1 cellular context compared by ENCODE assay signal in genomic region chr14:94707494-94707893, GRCh38.
TF ChIP-seq lines count a peak whose summit lies in the region.

No MANE protein-coding gene starts in this region.

TF ChIP-seq in H1, 55 proteins besides CTCF, POLR2A, EP300 and RAD21 (continued from another document):
- TF ChIP-seq GTF2F1 (IDR thresholded peaks at IDR 0.05; ENCODE audit: borderline replicate concordance, low read depth, low read length) (no peak), BCL11A (IDR thresholded peaks at IDR 0.05; ENCODE audit: low read depth in 2 of 2, low read length in 2 of 2) (no peak), ASH2L (IDR thresholded peaks at IDR 0.05; ENCODE audit: low read length) (no peak), NRF1 (IDR thresholded peaks at IDR 0.05; ENCODE audit: low read depth, low read length) (no peak), TAF7 (optimal IDR thresholded peaks at IDR 0.05; ENCODE audit: borderline replicate concordance, low read depth, low read length) (no peak), GABPA (IDR thresholded peaks at IDR 0.05; ENCODE audit: borderline replicate concordance, insufficient read depth, low read length) (no peak), SIX5 (IDR thresholded peaks at IDR 0.05; ENCODE audit: low read depth, low read length) (no peak), TBP (IDR thresholded peaks at IDR 0.05; ENCODE audit: low read depth, low read length) (0 out of 2 replicates have a peak, but pooled peaks have one; percentile 25), CBX5 (IDR thresholded peaks at IDR 0.05; ENCODE audit: low read depth, low read length) (no peak), SIRT6 (IDR thresholded peaks at IDR 0.05; ENCODE audit: low read length) (no peak)
